ENCODE assay signal across 7 cellular contexts in the genomic region with DNA sequence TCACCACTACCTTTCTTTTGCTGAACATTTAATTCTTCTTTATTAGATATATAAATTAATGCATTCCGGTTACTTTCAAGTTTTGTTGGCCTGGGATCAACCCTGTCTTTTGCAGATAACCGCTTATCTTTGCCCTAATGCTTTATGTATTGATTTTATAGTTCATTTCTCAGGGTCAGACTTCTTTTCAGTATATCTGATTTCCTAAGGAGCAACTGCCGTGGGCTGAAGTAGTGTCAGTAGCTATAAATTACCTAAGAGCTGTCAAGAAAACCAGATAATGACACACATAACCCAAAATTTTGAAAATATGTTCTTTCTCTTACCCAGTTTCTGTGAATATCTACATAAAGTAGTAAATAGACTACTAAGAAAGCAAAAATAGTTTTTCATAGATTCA. TPM values are rescaled to one million over a fixed set of nuclear protein-coding genes. Genes with fewer than 3 reads are reported as not detected.
"Had no signal": no experiment of that assay in that cellular context is flagged by ENCODE, and none has a peak within 500 bp of the region (broad histone marks: within the 10 kb centered on the region; RNA-seq: fewer than 3 reads in every experiment).

No MANE protein-coding gene starts in this region.

- ATAC-seq: GM23338, HepG2 had no signal

- H3K27ac ChIP-seq: HL-60 had no signal

- H3K4me3 ChIP-seq: GM23338 had no signal

- DNase-seq: H9, HCEC 1CT, HFFc6 had no signal

RNA-seq across cellular contexts. Expression of a gene that starts 38.0 kb away (rescaled TPM):
- polyA plus RNA-seq: HepG2, IgD-negative memory B cell had no signal
